7 cellular contexts compared by ENCODE assay signal in the genomic region with DNA sequence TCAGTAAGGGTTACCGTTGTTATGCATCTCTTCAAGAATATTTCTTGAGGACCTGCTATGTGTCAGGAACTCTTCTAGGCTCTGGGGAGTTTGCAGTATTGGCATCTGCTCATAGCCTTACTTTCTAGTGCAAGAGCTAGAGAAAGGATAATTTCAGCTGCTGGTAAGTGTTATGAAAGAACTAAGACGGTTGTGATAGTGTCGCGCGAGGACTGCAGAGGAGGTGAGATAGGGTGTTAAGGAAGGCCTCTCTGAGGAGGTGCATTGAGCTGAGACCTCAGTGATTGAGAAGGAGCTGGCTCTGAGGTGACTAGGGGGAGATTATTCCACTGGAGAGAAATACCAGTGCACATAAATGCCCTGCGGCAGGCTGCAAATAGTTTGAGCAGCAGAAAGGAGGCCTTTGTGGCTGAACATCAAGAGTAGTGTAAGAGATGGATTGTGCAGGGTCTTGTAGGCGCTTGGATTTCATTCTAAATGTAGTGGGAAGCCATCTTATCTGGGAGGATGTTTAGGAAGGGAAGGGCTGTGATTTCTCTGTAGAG. TPM values are rescaled to one million over a fixed set of nuclear protein-coding genes. Genes with fewer than 3 reads are reported as not detected.
DNase-seq lines count a peak whose midpoint lies in the region; ATAC-seq and TF ChIP-seq lines count a peak whose summit lies in the region.

No MANE protein-coding gene starts in this region.

- H3K4me3 Mint-ChIP-seq in naive thymus-derived CD4-positive, alpha-beta T cell = peak overlapping the region; percentile 89 to 99 (median 97)

- ATAC-seq in GM21723 (IDR thresholded peaks at IDR 0.05; ENCODE audit: unreplicated experiment) (peak; percentile 17), HG03469 (IDR thresholded peaks at IDR 0.05; ENCODE audit: unreplicated experiment) (no peak)
- ATAC-seq in naive thymus-derived CD4-positive, alpha-beta T cell = no peak

- no peak for TF ChIP-seq CTCF in coronary artery (IDR thresholded peaks at IDR 0.05)

- H3K27me3 ChIP-seq in naive thymus-derived CD4-positive, alpha-beta T cell (ENCODE audit: control insufficient read depth in 2 of 2, insufficient read depth in 2 of 2, low read length in 2 of 2) = no peaks in the 10 kb centered on the region

- H3K36me3 ChIP-seq in naive thymus-derived CD4-positive, alpha-beta T cell (ENCODE audit: control insufficient read depth in 2 of 3, insufficient read depth in 3 of 3, low read length in 3 of 3) = peaks cover 0 to 39% (median 5%) of the 10 kb centered on the region in 3 experiments

- H3K9me3 Mint-ChIP-seq in naive thymus-derived CD4-positive, alpha-beta T cell = no peaks in the 10 kb centered on the region

- POLR2A ChIA-PET in naive thymus-derived CD4-positive, alpha-beta T cell (lab: Charles Lee) = interaction anchor here (0.5 to 2.3 kb wide), 16 partner anchors 8 to 1076 kb away, joined by 3 to 15 read pairs (median 5); a partner anchor contains a TSS

- intact Hi-C loops in naive thymus-derived CD4-positive, alpha-beta T cell (cut with micrococcal nuclease) = loop anchor here (1.0 to 5.0 kb wide), 7 partner anchors 18 to 1075 kb away; a partner anchor contains a TSS

- peak overlapping the region; percentile 91 for H3K4me3 ChIP-seq in coronary artery
- peak overlapping the region; percentile 99 for H3K4me3 ChIP-seq in naive thymus-derived CD4-positive, alpha-beta T cell (ENCODE audit: low read length)

- no peaks in the 10 kb centered on the region for H3K27me3 Mint-ChIP-seq in naive thymus-derived CD4-positive, alpha-beta T cell

- no peaks in the 10 kb centered on the region for H3K9me3 ChIP-seq in naive thymus-derived CD4-positive, alpha-beta T cell (ENCODE audit: control insufficient read depth in 2 of 3, low read length in 3 of 3)

- peaks cover 3 to 21% (median 12%) of the 10 kb centered on the region in 5 donors for H3K36me3 Mint-ChIP-seq in naive thymus-derived CD4-positive, alpha-beta T cell

- DNase-seq in NOMO-1 treated with dmso at 0.1 percent for 144 hours (lab: John Stamatoyannopoulos, UW; ENCODE audit: unreplicated experiment) = peak; percentile 47
- no peak for DNase-seq in coronary artery (ENCODE audit: low spot score)
- DNase-seq in naive thymus-derived CD4-positive, alpha-beta T cell = no peak
- no peak for DNase-seq in NCI-H748 treated with DMSO at 0.1 percent for 48 hours (lab: John Stamatoyannopoulos, UW)
- DNase-seq in hippocampal formation (lab: John Stamatoyannopoulos, UW) = no peak

- CTCF ChIA-PET in naive thymus-derived CD4-positive, alpha-beta T cell (lab: Charles Lee) = interaction anchor here (0.5 to 1.4 kb wide), 4 partner anchors 14 to 781 kb away, joined by 3 to 4 read pairs (median 3); no protein-coding TSS in a partner anchor

- peak overlapping the region; percentile 83 to 98 (median 93) for H3K27ac Mint-ChIP-seq in naive thymus-derived CD4-positive, alpha-beta T cell

- peaks cover 4 to 8% of the 10 kb centered on the region in 2 donors for H3K4me1 ChIP-seq in naive thymus-derived CD4-positive, alpha-beta T cell (ENCODE audit: control insufficient read depth in 2 of 2, insufficient read depth in 2 of 2, low read length in 2 of 2)

- H3K4me1 Mint-ChIP-seq in naive thymus-derived CD4-positive, alpha-beta T cell = peaks cover 11 to 51% (median 34%) of the 10 kb centered on the region in 7 donors

- H3K27ac ChIP-seq in coronary artery = peak overlapping the region in 1 of 2 donors; percentile 75
- H3K27ac ChIP-seq in naive thymus-derived CD4-positive, alpha-beta T cell (ENCODE audit: low read depth, low read length) = peak overlapping the region; percentile 84

RNA-seq across cellular contexts. Expression of a gene that starts 0.8 kb away (rescaled TPM):
- 10 to 100 TPM; 26.0 to 54.0 (median 43.4) TPM for total RNA-seq in naive thymus-derived CD4-positive, alpha-beta T cell
- 10 to 100 TPM; 17.1 to 21.5 TPM for polyA plus RNA-seq in naive thymus-derived CD4-positive, alpha-beta T cell

RNA-seq across cellular contexts. Expression of a gene that starts 18.4 kb away (rescaled TPM):
- 100 to 1,000 TPM in 2 of 5 experiments, 10 to 100 TPM in 3; 74.6 to 198 (median 98.0) TPM for total RNA-seq in naive thymus-derived CD4-positive, alpha-beta T cell
- polyA plus RNA-seq in naive thymus-derived CD4-positive, alpha-beta T cell = 100 to 1,000 TPM; 199 to 256 TPM

RNA-seq across cellular contexts. Expression of a gene that starts 30.8 kb away (rescaled TPM):
- total RNA-seq in naive thymus-derived CD4-positive, alpha-beta T cell = 10 to 100 TPM; 44.0 to 64.3 (median 49.5) TPM
- 10 to 100 TPM; 70.7 to 74.3 TPM for polyA plus RNA-seq in naive thymus-derived CD4-positive, alpha-beta T cell

RNA-seq across cellular contexts. Expression of a gene that starts 30.9 kb away (rescaled TPM):
- 10 to 100 TPM; 21.4 to 39.7 (median 27.7) TPM for total RNA-seq in naive thymus-derived CD4-positive, alpha-beta T cell
- 10 to 100 TPM; 43.2 to 47.2 TPM for polyA plus RNA-seq in naive thymus-derived CD4-positive, alpha-beta T cell
